ENCODE assay signal across 9 cellular contexts in the genomic region with DNA sequence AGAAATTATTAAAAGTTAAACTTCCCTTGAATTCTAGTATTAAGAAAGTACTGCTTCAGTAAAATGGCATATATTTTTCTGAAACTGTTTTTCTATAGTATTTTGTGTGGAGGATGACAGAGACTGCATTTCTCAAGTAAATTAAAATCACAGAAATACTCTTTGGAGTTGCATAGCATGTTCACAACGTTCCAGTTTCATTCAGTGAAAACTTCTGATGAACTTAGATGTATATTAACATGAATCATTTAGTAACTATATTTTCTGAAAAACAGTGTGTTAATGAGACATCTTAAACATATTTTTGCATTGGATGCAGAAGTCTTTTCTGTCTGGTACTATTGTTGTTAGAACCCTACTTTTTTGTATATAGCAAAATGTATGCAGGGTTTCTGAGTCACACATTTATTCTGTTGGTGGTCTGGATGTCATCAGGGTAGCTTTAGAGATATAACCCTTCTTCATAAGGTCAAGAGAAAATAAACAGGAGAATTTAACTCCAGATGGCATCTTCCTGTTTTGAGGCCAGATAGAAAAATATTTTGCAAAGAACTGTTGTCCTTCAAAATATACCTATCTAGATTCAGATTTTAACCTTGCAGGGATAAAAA. TPM values are rescaled to one million over a fixed set of nuclear protein-coding genes. Genes with fewer than 3 reads are reported as not detected.
DNase-seq lines count a peak whose midpoint lies in the region; ATAC-seq and TF ChIP-seq lines count a peak whose summit lies in the region.
"Had no signal": no experiment of that assay in that cellular context is flagged by ENCODE, and none has a peak within 500 bp of the region (broad histone marks: within the 10 kb centered on the region; RNA-seq: fewer than 3 reads in every experiment).

No MANE protein-coding gene starts in this region.

- peaks cover 0 to 18% of the 10 kb centered on the region in 2 experiments; a peak in 2 of 4 replicates for H3K4me1 ChIP-seq in HCT116 (ENCODE audit: control insufficient read depth in 1 of 2, insufficient read depth in 2 of 2, low read length in 2 of 2)
- no peaks in the 10 kb centered on the region for H3K4me1 ChIP-seq in trophoblast cell (ENCODE audit: control insufficient read depth in 1 of 2, insufficient read depth in 2 of 2, low read length in 2 of 2)

- H2AFZ ChIP-seq in HCT116 (ENCODE audit: low read depth, low read length, poor library complexity, severe bottlenecking) (peak overlapping the region; percentile 97), trophoblast cell (ENCODE audit: insufficient read depth, low read length, poor library complexity) (no peak overlapping the region)

- no peak overlapping the region for H4K8ac ChIP-seq in trophoblast cell (ENCODE audit: low read depth, low read length)

- H3K4ac ChIP-seq in trophoblast cell (ENCODE audit: low read depth, low read length) = no peak overlapping the region

- H3K4me2 ChIP-seq in HCT116 (ENCODE audit: low read length) (peak overlapping the region; percentile 41), trophoblast cell (ENCODE audit: low read length) (no peak overlapping the region)

- no peak overlapping the region for H2BK12ac ChIP-seq in trophoblast cell (ENCODE audit: low read length)

- intact Hi-C loops in HCT116 (cut with micrococcal nuclease) = loop anchor here (5.0 to 10.0 kb wide), 2 partner anchors 197 to 1134 kb away; no protein-coding TSS in a partner anchor

- no peak overlapping the region for H3K9ac ChIP-seq in HCT116 (ENCODE audit: low read length)
- no peak overlapping the region for H3K9ac ChIP-seq in trophoblast cell (ENCODE audit: low read length)

- H3K14ac ChIP-seq in trophoblast cell (ENCODE audit: low read length) = no peak overlapping the region

- H4K12ac ChIP-seq in trophoblast cell (ENCODE audit: low read depth, low read length) = no peak overlapping the region

- H3K23ac ChIP-seq in trophoblast cell (ENCODE audit: low read length) = no peak overlapping the region

- H3K79me2 ChIP-seq in HCT116 (ENCODE audit: insufficient read depth, low read length) (no peaks in the 10 kb centered on the region), trophoblast cell (ENCODE audit: control insufficient read depth, insufficient read depth, low read length, poor library complexity) (no peaks in the 10 kb centered on the region)

- H3K27me3 ChIP-seq in HCT116 (ENCODE audit: insufficient read depth, low read length) (no peaks in the 10 kb centered on the region), trophoblast cell (ENCODE audit: insufficient read depth, low read length) (no peaks in the 10 kb centered on the region)

- CTCF ChIA-PET in HCT116 (lab: Charles Lee) = interaction anchor here (1.0 to 5.0 kb wide), 6 partner anchors 8 to 457 kb away, joined by 3 to 85 read pairs (median 5); no protein-coding TSS in a partner anchor

- no peaks in the 10 kb centered on the region for H4K20me1 ChIP-seq in HCT116 (ENCODE audit: insufficient read depth)

- H2BK120ac ChIP-seq in trophoblast cell (ENCODE audit: insufficient read depth, low read length, poor library complexity) = no peak overlapping the region

- BruUV-seq in HCT116 (replicated peaks; lab: Mats Ljungman, UMichigan) = no TSS peak

- H3K9me3 ChIP-seq in HCT116 (ENCODE audit: control insufficient read depth in 1 of 2, insufficient read depth in 1 of 2, low read depth in 1 of 2, low read length in 2 of 2) (no peaks in the 10 kb centered on the region), trophoblast cell (ENCODE audit: insufficient read depth, low read depth, low read length) (no peaks in the 10 kb centered on the region)

- H3K27ac ChIP-seq in HCT116 (ENCODE audit: low read depth, low read length) (no peak overlapping the region), trophoblast cell (ENCODE audit: low read depth, low read length) (peak overlapping the region; percentile 76)

- DNase-seq in HCT116 (ENCODE audit: low read depth, low spot score) = no peak
- no peak for DNase-seq in trophoblast cell
- no peak for DNase-seq in globus pallidus (ENCODE audit: low spot score)
- DNase-seq in hippocampal formation (lab: John Stamatoyannopoulos, UW) = no peak
- no peak for DNase-seq in NCI-H1105 (lab: John Stamatoyannopoulos, UW)
- DNase-seq: SHP77 treated with DMSO at 0.1 percent for 48 hours had no signal

- POLR2A ChIA-PET in HCT116 (lab: Charles Lee) = no interaction called here

- no peaks in the 10 kb centered on the region for H3K36me3 ChIP-seq in HCT116 (ENCODE audit: control insufficient read depth in 1 of 2, insufficient read depth in 2 of 2, low read length in 2 of 2)
- H3K36me3 ChIP-seq in trophoblast cell (ENCODE audit: control insufficient read depth in 1 of 2, insufficient read depth in 2 of 2, low read length in 2 of 2) = no peaks in the 10 kb centered on the region

- ATAC-seq in GM18861 (IDR thresholded peaks at IDR 0.05; ENCODE audit: unreplicated experiment) = peak; percentile 16
- ATAC-seq in HCT116 = no peak
- peak; percentile 7 for ATAC-seq in SK-N-SH treated with all-trans-retinoic acid at 6 μM for 48 hours
- no peak for ATAC-seq in HG03108 (IDR thresholded peaks at IDR 0.05; ENCODE audit: unreplicated experiment)

- no peaks in the 10 kb centered on the region for H3K9me2 ChIP-seq in HCT116 (ENCODE audit: insufficient read depth)

- H3K18ac ChIP-seq in trophoblast cell (ENCODE audit: low read length) = no peak overlapping the region

- H2AK5ac ChIP-seq in trophoblast cell (ENCODE audit: low read length) = no peak overlapping the region

- TF ChIP-seq POLR2A in HCT116 (IDR thresholded peaks at IDR 0.05; ENCODE audit: borderline replicate concordance, extremely low read depth, insufficient read depth, insufficient read length) = no peak

- no peak overlapping the region for H3K4me3 ChIP-seq in HCT116 (replicated peaks in 1 of 2; ENCODE audit: low read depth in 1 of 2, low read length in 2 of 2)
- H3K4me3 ChIP-seq in trophoblast cell (ENCODE audit: low read depth, low read length) = no peak overlapping the region

- no peak overlapping the region for H2BK5ac ChIP-seq in trophoblast cell (ENCODE audit: low read depth, low read length, poor library complexity)

- RAD21 ChIA-PET in HCT116 (lab: Charles Lee; ENCODE audit: low non-redundant PET in 1 of 2, low total read pairs in 2 of 2, uncharacterized antibody in 2 of 2, unreplicated experiment in 2 of 2) = interaction anchor here (1.3 kb wide), 2 partner anchors 454 to 455 kb away, joined by 5 to 7 read pairs; no protein-coding TSS in a partner anchor

- TF ChIP-seq CTCF in HCT116 (IDR thresholded peaks at IDR 0.05 in 2 of 3, conservative IDR thresholded peaks at IDR 0.05 in 1 of 3; ENCODE audit: borderline replicate concordance in 1 of 3, insufficient read depth in 1 of 3, low read depth in 2 of 3, low read length in 2 of 3) = no peak

- no CpG with 5 or more reads among the region's 1 CpG for WGBS in trophoblast cell (ENCODE audit: extremely low coverage, insufficient coverage, insufficient read length)

- no peak for TF ChIP-seq RAD21 in HCT116 (IDR thresholded peaks at IDR 0.05; ENCODE audit: low read depth)

- H4K91ac ChIP-seq in trophoblast cell (ENCODE audit: low read depth, low read length) = no peak overlapping the region

- peaks cover 3% of the 10 kb centered on the region for H3K79me1 ChIP-seq in trophoblast cell (ENCODE audit: low read length)

TF ChIP-seq in HCT116, 20 proteins besides CTCF, POLR2A, EP300 and RAD21 (continues in another document):
- TF ChIP-seq, protein P1, sequence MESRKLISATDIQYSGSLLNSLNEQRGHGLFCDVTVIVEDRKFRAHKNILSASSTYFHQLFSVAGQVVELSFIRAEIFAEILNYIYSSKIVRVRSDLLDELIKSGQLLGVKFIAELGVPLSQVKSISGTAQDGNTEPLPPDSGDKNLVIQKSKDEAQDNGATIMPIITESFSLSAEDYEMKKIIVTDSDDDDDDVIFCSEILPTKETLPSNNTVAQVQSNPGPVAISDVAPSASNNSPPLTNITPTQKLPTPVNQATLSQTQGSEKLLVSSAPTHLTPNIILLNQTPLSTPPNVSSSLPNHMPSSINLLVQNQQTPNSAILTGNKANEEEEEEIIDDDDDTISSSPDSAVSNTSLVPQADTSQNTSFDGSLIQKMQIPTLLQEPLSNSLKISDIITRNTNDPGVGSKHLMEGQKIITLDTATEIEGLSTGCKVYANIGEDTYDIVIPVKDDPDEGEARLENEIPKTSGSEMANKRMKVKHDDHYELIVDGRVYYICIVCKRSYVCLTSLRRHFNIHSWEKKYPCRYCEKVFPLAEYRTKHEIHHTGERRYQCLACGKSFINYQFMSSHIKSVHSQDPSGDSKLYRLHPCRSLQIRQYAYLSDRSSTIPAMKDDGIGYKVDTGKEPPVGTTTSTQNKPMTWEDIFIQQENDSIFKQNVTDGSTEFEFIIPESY (IDR thresholded peaks at IDR 0.05; ENCODE audit: extremely low read depth, insufficient replicate concordance, low read length) = no peak
- TF ChIP-seq FOSL1 (IDR thresholded peaks at IDR 0.05; ENCODE audit: low read depth) (no peak), SP1 (IDR thresholded peaks at IDR 0.05; ENCODE audit: low read depth) (no peak)

TF ChIP-seq in SK-N-SH treated with all-trans-retinoic acid at 6 μM for 48 hours, 23 proteins besides CTCF, POLR2A, EP300 and RAD21 (continues in another document):
- TF ChIP-seq, protein P2, sequence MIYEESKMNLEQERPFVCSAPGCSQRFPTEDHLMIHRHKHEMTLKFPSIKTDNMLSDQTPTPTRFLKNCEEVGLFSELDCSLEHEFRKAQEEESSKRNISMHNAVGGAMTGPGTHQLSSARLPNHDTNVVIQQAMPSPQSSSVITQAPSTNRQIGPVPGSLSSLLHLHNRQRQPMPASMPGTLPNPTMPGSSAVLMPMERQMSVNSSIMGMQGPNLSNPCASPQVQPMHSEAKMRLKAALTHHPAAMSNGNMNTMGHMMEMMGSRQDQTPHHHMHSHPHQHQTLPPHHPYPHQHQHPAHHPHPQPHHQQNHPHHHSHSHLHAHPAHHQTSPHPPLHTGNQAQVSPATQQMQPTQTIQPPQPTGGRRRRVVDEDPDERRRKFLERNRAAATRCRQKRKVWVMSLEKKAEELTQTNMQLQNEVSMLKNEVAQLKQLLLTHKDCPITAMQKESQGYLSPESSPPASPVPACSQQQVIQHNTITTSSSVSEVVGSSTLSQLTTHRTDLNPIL (CRISPR knock-in tag; IDR thresholded peaks at IDR 0.05; ENCODE audit: low read depth) = 0 out of 2 replicates have a peak, but pooled peaks have one; percentile 31

RNA-seq across cellular contexts. Expression of a gene that starts 5.1 kb away (rescaled TPM):
- 1.0 TPM for total RNA-seq in HCT116 (2021; ENCODE audit: unreplicated experiment)
- polyA plus RNA-seq in HCT116 (2012) = 0.02 and 0.05 TPM in 2 replicates
- 842 and 849 TPM in 2 replicates for polyA plus RNA-seq in trophoblast cell (2013)

Comparison
In these comparisons a context has a peak if more than half of its experiments do, and no peak if none do; other contexts are left out.
1. ATAC-seq: peak in GM18861 (single experiment) and SK-N-SH treated with all-trans-retinoic acid at 6 μM for 48 hours (single experiment); none in HCT116 (single experiment) and HG03108 (single experiment).